ENCODE assay signal across 9 cellular contexts in the genomic region with DNA sequence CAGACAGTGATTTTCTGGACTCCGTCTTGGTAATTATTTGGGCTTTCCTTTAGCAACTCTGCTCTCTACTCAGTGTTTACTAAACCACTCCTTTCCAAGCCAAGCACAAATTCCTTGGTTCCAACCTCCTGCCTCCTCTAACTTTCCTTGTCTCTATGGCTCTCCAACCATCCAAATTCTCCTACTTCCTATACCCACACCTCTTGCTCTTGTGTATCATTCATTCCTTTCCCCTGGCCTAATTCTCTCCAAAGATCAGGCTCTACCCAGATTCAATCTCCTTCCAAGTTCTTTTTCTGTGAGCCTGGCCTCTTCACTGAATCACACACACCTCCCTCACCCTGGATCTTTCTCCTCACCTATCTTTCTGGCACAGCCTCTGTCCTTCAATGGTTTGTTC. TPM values are rescaled to one million over a fixed set of nuclear protein-coding genes. Genes with fewer than 3 reads are reported as not detected.
DNase-seq lines count a peak whose midpoint lies in the region; ATAC-seq, FAIRE-seq and TF ChIP-seq lines count a peak whose summit lies in the region.
"Had no signal": no experiment of that assay in that cellular context is flagged by ENCODE, and none has a peak within 500 bp of the region (broad histone marks: within the 10 kb centered on the region; RNA-seq: fewer than 3 reads in every experiment).

No MANE protein-coding gene starts in this region.

- no peak for TF ChIP-seq CTCF in lower lobe of right lung (IDR thresholded peaks at IDR 0.05)

- peak overlapping the region; percentile 96 for H3K27ac Mint-ChIP-seq in stimulated activated naive CD8-positive, alpha-beta T cell treated with anti-CD3 and anti-CD28 coated beads, Interleukin-15, Interleukin-2, amounts not matched to agents 100 ng/mL and 50 ng/mL, for 24 hours
- H3K27ac Mint-ChIP-seq in activated T-helper 1 cell treated with anti-CD3 and anti-CD28 coated beads, Interleukin-12 subunit alpha, Interleukin-12 subunit beta, Interleukin-2, Interleukin-4 antibody, amounts not matched to agents 30 ng/mL and 10 ng/mL and 1 ng/mL, durations not matched to agents 14 hours and 24 hours and 36 hours: peak overlapping the region; percentile 62

- no peak for DNase-seq in stimulated activated naive CD8-positive, alpha-beta T cell treated with anti-CD3 and anti-CD28 coated beads, Interleukin-15, Interleukin-2, amounts not matched to agents 100 U/mL and 50 U/mL, for 24 hours
- no peak for DNase-seq in activated T-helper 1 cell treated with anti-CD3 and anti-CD28 coated beads, Interleukin-12 subunit alpha, Interleukin-12 subunit beta, Interleukin-2, Interleukin-4 antibody, amounts not matched to agents 30 ng/mL and 10 ng/mL and 1 ng/mL, durations not matched to agents 14 hours and 24 hours and 36 hours (ENCODE audit: low spot score)
- DNase-seq in lower lobe of right lung (no peak), GM19239 (ENCODE audit: insufficient read length, low spot score) (no peak), ecto neural progenitor cell (ENCODE audit: low spot score) (no peak), NOMO-1 treated with dmso at 0.1 percent for 144 hours (lab: John Stamatoyannopoulos, UW; ENCODE audit: unreplicated experiment) (no peak)
- DNase-seq: DMS53 had no signal

- H3K4me3 Mint-ChIP-seq in stimulated activated naive CD8-positive, alpha-beta T cell treated with anti-CD3 and anti-CD28 coated beads, Interleukin-15, Interleukin-2, amounts not matched to agents 100 ng/mL and 50 ng/mL, for 24 hours: peak overlapping the region; percentile 92
- H3K4me3 Mint-ChIP-seq in activated T-helper 1 cell treated with anti-CD3 and anti-CD28 coated beads, Interleukin-12 subunit alpha, Interleukin-12 subunit beta, Interleukin-2, Interleukin-4 antibody, amounts not matched to agents 30 ng/mL and 10 ng/mL and 1 ng/mL, durations not matched to agents 14 hours and 24 hours and 36 hours: peak overlapping the region; percentile 97

- peak overlapping the region; percentile 90 for H3K4me3 ChIP-seq in lower lobe of right lung

- no peaks in the 10 kb centered on the region for H3K9me3 Mint-ChIP-seq in stimulated activated naive CD8-positive, alpha-beta T cell treated with anti-CD3 and anti-CD28 coated beads, Interleukin-15, Interleukin-2, amounts not matched to agents 100 ng/mL and 50 ng/mL, for 24 hours
- no peaks in the 10 kb centered on the region for H3K9me3 Mint-ChIP-seq in activated T-helper 1 cell treated with anti-CD3 and anti-CD28 coated beads, Interleukin-12 subunit alpha, Interleukin-12 subunit beta, Interleukin-2, Interleukin-4 antibody, amounts not matched to agents 30 ng/mL and 10 ng/mL and 1 ng/mL, durations not matched to agents 14 hours and 24 hours and 36 hours

- no peaks in the 10 kb centered on the region for H3K27me3 Mint-ChIP-seq in stimulated activated naive CD8-positive, alpha-beta T cell treated with anti-CD3 and anti-CD28 coated beads, Interleukin-15, Interleukin-2, amounts not matched to agents 100 ng/mL and 50 ng/mL, for 24 hours
- no peaks in the 10 kb centered on the region for H3K27me3 Mint-ChIP-seq in activated T-helper 1 cell treated with anti-CD3 and anti-CD28 coated beads, Interleukin-12 subunit alpha, Interleukin-12 subunit beta, Interleukin-2, Interleukin-4 antibody, amounts not matched to agents 30 ng/mL and 10 ng/mL and 1 ng/mL, durations not matched to agents 14 hours and 24 hours and 36 hours (ENCODE audit: insufficient read depth)

- H3K9me3 ChIP-seq in lower lobe of right lung: no peaks in the 10 kb centered on the region

- H3K36me3 Mint-ChIP-seq in stimulated activated naive CD8-positive, alpha-beta T cell treated with anti-CD3 and anti-CD28 coated beads, Interleukin-15, Interleukin-2, amounts not matched to agents 100 ng/mL and 50 ng/mL, for 24 hours (ENCODE audit: low read depth): peaks cover 6% of the 10 kb centered on the region
- H3K36me3 Mint-ChIP-seq in activated T-helper 1 cell treated with anti-CD3 and anti-CD28 coated beads, Interleukin-12 subunit alpha, Interleukin-12 subunit beta, Interleukin-2, Interleukin-4 antibody, amounts not matched to agents 30 ng/mL and 10 ng/mL and 1 ng/mL, durations not matched to agents 14 hours and 24 hours and 36 hours (ENCODE audit: low read depth): peaks cover 3% of the 10 kb centered on the region

- H3K27me3 ChIP-seq in lower lobe of right lung (ENCODE audit: low read depth): no peaks in the 10 kb centered on the region

- peaks cover 22% of the 10 kb centered on the region for H3K4me1 ChIP-seq in lower lobe of right lung

- H3K27ac ChIP-seq in lower lobe of right lung: no peak overlapping the region

- no peak for FAIRE-seq in GM19239 (lab: Jason Lieb, UNC)

- ATAC-seq in stimulated activated naive CD8-positive, alpha-beta T cell treated with anti-CD3 and anti-CD28 coated beads, Interleukin-15, Interleukin-2, amounts not matched to agents 100 U/mL and 50 U/mL, for 24 hours: no peak
- ATAC-seq in lower lobe of right lung (no peak), HG02852 (IDR thresholded peaks at IDR 0.05; ENCODE audit: unreplicated experiment) (no peak)

- H3K4me1 Mint-ChIP-seq in stimulated activated naive CD8-positive, alpha-beta T cell treated with anti-CD3 and anti-CD28 coated beads, Interleukin-15, Interleukin-2, amounts not matched to agents 100 ng/mL and 50 ng/mL, for 24 hours (ENCODE audit: low read depth): peaks cover 35% of the 10 kb centered on the region
- H3K4me1 Mint-ChIP-seq in activated T-helper 1 cell treated with anti-CD3 and anti-CD28 coated beads, Interleukin-12 subunit alpha, Interleukin-12 subunit beta, Interleukin-2, Interleukin-4 antibody, amounts not matched to agents 30 ng/mL and 10 ng/mL and 1 ng/mL, durations not matched to agents 14 hours and 24 hours and 36 hours (ENCODE audit: low read depth): peaks cover 38% of the 10 kb centered on the region

- intact Hi-C loops in activated T-helper 1 cell treated with anti-CD3 and anti-CD28 coated beads, Interleukin-12 subunit alpha, Interleukin-12 subunit beta, Interleukin-2, Interleukin-4 antibody, amounts not matched to agents 30 ng/mL and 10 ng/mL and 1 ng/mL, durations not matched to agents 14 hours and 24 hours and 36 hours (cut with micrococcal nuclease): loop anchor here (2.0 kb wide), 1 partner anchor 67 kb away; a partner anchor contains a TSS
- intact Hi-C loops in lower lobe of right lung (cut with DNase I): no loop called here

- peaks cover 38% of the 10 kb centered on the region for H3K36me3 ChIP-seq in lower lobe of right lung

RNA-seq across cellular contexts. Expression of a gene that starts 1.1 kb away (rescaled TPM):
- 57.1 and 60.9 TPM in 2 replicates for total RNA-seq in activated T-helper 1 cell treated with anti-CD3 and anti-CD28 coated beads, Interleukin-12 subunit alpha, Interleukin-12 subunit beta, Interleukin-2, Interleukin-4 antibody, amounts not matched to agents 30 ng/mL and 10 ng/mL and 1 ng/mL, durations not matched to agents 14 hours and 24 hours and 36 hours
- 35.2 TPM for total RNA-seq in lower lobe of right lung

RNA-seq across cellular contexts. Expression of a gene that starts 8.3 kb away (rescaled TPM):
- total RNA-seq in activated T-helper 1 cell treated with anti-CD3 and anti-CD28 coated beads, Interleukin-12 subunit alpha, Interleukin-12 subunit beta, Interleukin-2, Interleukin-4 antibody, amounts not matched to agents 30 ng/mL and 10 ng/mL and 1 ng/mL, durations not matched to agents 14 hours and 24 hours and 36 hours: 260 and 266 TPM in 2 replicates
- 26.5 TPM for total RNA-seq in lower lobe of right lung

RNA-seq across cellular contexts. Expression of a gene that starts 12.8 kb away (rescaled TPM):
- 52.3 and 59.0 TPM in 2 replicates for total RNA-seq in activated T-helper 1 cell treated with anti-CD3 and anti-CD28 coated beads, Interleukin-12 subunit alpha, Interleukin-12 subunit beta, Interleukin-2, Interleukin-4 antibody, amounts not matched to agents 30 ng/mL and 10 ng/mL and 1 ng/mL, durations not matched to agents 14 hours and 24 hours and 36 hours
- total RNA-seq in lower lobe of right lung: 66.6 TPM

RNA-seq across cellular contexts. Expression of a gene that starts 20.6 kb away (rescaled TPM):
- total RNA-seq in activated T-helper 1 cell treated with anti-CD3 and anti-CD28 coated beads, Interleukin-12 subunit alpha, Interleukin-12 subunit beta, Interleukin-2, Interleukin-4 antibody, amounts not matched to agents 30 ng/mL and 10 ng/mL and 1 ng/mL, durations not matched to agents 14 hours and 24 hours and 36 hours: 1,241 and 1,262 TPM in 2 replicates
- 216 TPM for total RNA-seq in lower lobe of right lung

RNA-seq across cellular contexts. Expression of a gene that starts 24.0 kb away (rescaled TPM):
- total RNA-seq in activated T-helper 1 cell treated with anti-CD3 and anti-CD28 coated beads, Interleukin-12 subunit alpha, Interleukin-12 subunit beta, Interleukin-2, Interleukin-4 antibody, amounts not matched to agents 30 ng/mL and 10 ng/mL and 1 ng/mL, durations not matched to agents 14 hours and 24 hours and 36 hours: 5.3 TPM in 2 replicates
- 11.0 TPM for total RNA-seq in lower lobe of right lung
